8 cellular contexts compared by ENCODE assay signal in the genomic region with DNA sequence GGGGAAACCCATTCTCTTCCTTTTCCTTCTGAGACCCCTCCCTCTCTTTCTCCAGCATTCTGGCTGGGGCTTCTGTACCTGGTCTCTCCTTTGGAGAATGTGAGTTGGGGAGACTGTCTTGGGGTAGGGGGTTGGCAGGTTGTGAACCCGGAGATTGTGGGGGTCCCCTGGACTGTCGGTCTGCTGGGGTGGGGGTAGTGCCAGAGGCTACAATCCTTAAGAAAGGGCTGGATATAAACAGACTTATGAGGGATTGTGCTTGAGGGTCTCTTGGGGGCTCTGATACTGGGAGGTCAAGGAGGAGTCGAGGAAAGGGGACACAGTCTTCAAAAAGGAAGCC. TPM values are rescaled to one million over a fixed set of nuclear protein-coding genes. Genes with fewer than 3 reads are reported as not detected.
A peak's percentile ranks its signal among the peaks of the same experiment; 100 is the strongest.
DNase-seq lines count a peak whose midpoint lies in the region; ATAC-seq and TF ChIP-seq lines count a peak whose summit lies in the region.

No MANE protein-coding gene starts in this region.

- peak overlapping the region in 11 of 12 donors; percentile 41 to 68 (median 65) for H3K4me3 ChIP-seq in heart left ventricle
- H3K4me3 ChIP-seq in astrocyte of the cerebellum (ENCODE audit: low read depth, low read length) = peak overlapping the region; percentile 43
- peak overlapping the region; percentile 21 for H3K4me3 ChIP-seq in urinary bladder (ENCODE audit: low read depth, low read length)

- H3K27ac ChIP-seq in heart left ventricle (peak overlapping the region in 9 of 12 donors; percentile 74 to 97 (median 83)), urinary bladder (ENCODE audit: low read depth) (no peak overlapping the region)

- DNase-seq in heart left ventricle (no peak), cardiac septum (ENCODE audit: low spot score) (no peak), astrocyte of the cerebellum (ENCODE audit: low read depth) (no peak), memory B cell (ENCODE audit: low spot score in 2 of 2) (no peak), RPMI8226 (no peak)

- no peaks in the 10 kb centered on the region for H3K27me3 Mint-ChIP-seq in memory B cell

- H3K27ac Mint-ChIP-seq in memory B cell = peak overlapping the region; percentile 80

- peak overlapping the region; percentile 93 for H3K4me3 Mint-ChIP-seq in memory B cell

- ATAC-seq in heart left ventricle = no peak
- ATAC-seq in memory B cell (ENCODE audit: low read depth) = no peak
- no peak for ATAC-seq in GM21390 (IDR thresholded peaks at IDR 0.05; ENCODE audit: unreplicated experiment)
- ATAC-seq in HG02884 (IDR thresholded peaks at IDR 0.05; ENCODE audit: unreplicated experiment) = no peak

- H3K9me3 ChIP-seq in heart left ventricle = no peaks in the 10 kb centered on the region

- H3K9me3 Mint-ChIP-seq in memory B cell = no peaks in the 10 kb centered on the region

- H3K36me3 ChIP-seq in heart left ventricle = peaks cover 0 to 11% (median 0%) of the 10 kb centered on the region in 9 donors
- H3K36me3 ChIP-seq in urinary bladder (ENCODE audit: insufficient read depth) = no peaks in the 10 kb centered on the region

- no peak for TF ChIP-seq POLR2A in heart left ventricle (IDR thresholded peaks at IDR 0.05)

- WGBS in heart left ventricle, 4 donors = 34 to 38% (median 35%) methylated on average over 3 of the region's 3 CpGs
- 28% methylated on average over 3 of the region's 3 CpGs for WGBS in urinary bladder

- intact Hi-C loops in heart left ventricle (cut with DNase I) (loop anchor here in 7 of 10 donors (5.0 to 10.0 kb wide), 4 partner anchors 44 to 153 kb away; a partner anchor contains a TSS), cardiac septum (cut with DNase I) (loop anchor here (2.0 to 10.0 kb wide), 3 partner anchors 47 to 267 kb away; a partner anchor contains a TSS)

- H3K27me3 ChIP-seq in heart left ventricle = no peaks in the 10 kb centered on the region

- no peak for TF ChIP-seq CTCF in heart left ventricle (IDR thresholded peaks at IDR 0.05)
- no peak for TF ChIP-seq CTCF in astrocyte of the cerebellum (IDR thresholded peaks at IDR 0.05; ENCODE audit: low read depth, low read length, missing control alignments)

- H3K36me3 Mint-ChIP-seq in memory B cell = no peaks in the 10 kb centered on the region

- H3K4me1 Mint-ChIP-seq in memory B cell = peaks cover 21% of the 10 kb centered on the region

- H3K4me1 ChIP-seq in heart left ventricle = peaks cover 3 to 42% (median 28%) of the 10 kb centered on the region in 12 donors
- H3K4me1 ChIP-seq in urinary bladder (ENCODE audit: insufficient read depth) = no peaks in the 10 kb centered on the region

- in situ Hi-C loops in astrocyte of the cerebellum (cut with HindIII; ENCODE audit: low sequenced_read_pairs) = no loop called here

RNA-seq across cellular contexts. Expression of a gene that starts 2.4 kb away (rescaled TPM):
- total RNA-seq in heart left ventricle (1 to 10 TPM; 1.1 to 6.8 (median 4.5) TPM), cardiac septum (3.5 TPM), urinary bladder (1.6 TPM)
- polyA plus RNA-seq in heart left ventricle (1 to 10 TPM; 4.3 to 6.9 TPM), urinary bladder (4.9 TPM)

RNA-seq across cellular contexts. Expression of a gene that starts 46.7 kb away (rescaled TPM):
- total RNA-seq in heart left ventricle (10 to 100 TPM; 25.7 to 75.6 (median 56.1) TPM), cardiac septum (77.9 TPM), urinary bladder (87.9 TPM)
- polyA plus RNA-seq in heart left ventricle (10 to 100 TPM; 37.8 to 55.4 TPM), urinary bladder (161 TPM)

RNA-seq across cellular contexts. Expression of a gene that starts 46.7 kb away (rescaled TPM):
- total RNA-seq in heart left ventricle = 10 to 100 TPM; 15.8 to 61.7 (median 44.4) TPM
- polyA plus RNA-seq in heart left ventricle = 10 to 100 TPM in 1 of 2 donors, 1 to 10 TPM in 1; 7.4 to 26.4 TPM
- total RNA-seq in cardiac septum = 44.4 TPM
- 64.8 TPM for total RNA-seq in urinary bladder
- polyA plus RNA-seq in urinary bladder = 25.5 TPM
